ENCODE assay signal across 23 cellular contexts in the genomic region with DNA sequence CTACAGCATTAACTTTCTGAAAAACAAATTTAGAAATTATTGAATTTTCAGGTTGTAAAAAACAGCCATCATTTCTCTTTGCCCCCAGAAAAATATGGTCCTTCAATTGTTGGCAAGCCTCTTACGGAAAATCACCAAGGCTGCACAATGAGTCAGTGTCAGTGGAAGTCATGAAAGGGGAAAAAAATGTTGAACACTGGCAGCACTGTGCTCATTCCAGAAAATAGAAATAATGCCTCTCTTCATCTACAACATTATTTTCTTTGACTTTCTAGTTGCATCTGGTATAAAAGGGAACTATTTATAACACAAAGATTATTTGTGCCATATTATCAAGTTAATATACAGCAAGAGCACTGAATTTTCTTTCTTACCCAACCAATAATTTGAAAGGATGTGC. TPM values are rescaled to one million over a fixed set of nuclear protein-coding genes. Genes with fewer than 3 reads are reported as not detected.
DNase-seq lines count a peak whose midpoint lies in the region; ATAC-seq and TF ChIP-seq lines count a peak whose summit lies in the region.
"Had no signal": no experiment of that assay in that cellular context is flagged by ENCODE, and none has a peak within 500 bp of the region (broad histone marks: within the 10 kb centered on the region; RNA-seq: fewer than 3 reads in every experiment).

No MANE protein-coding gene starts in this region.

- peak; percentile 4 for DNase-seq in PC-3
- peak; percentile 90 for DNase-seq in inferior parietal cortex (ENCODE audit: extremely low spot score)
- DNase-seq in tibial nerve (ENCODE audit: low spot score in 2 of 2), result no peak
- no peak for DNase-seq in SKM-1 treated with dmso at 0.1 percent for 144 hours (lab: John Stamatoyannopoulos, UW; ENCODE audit: unreplicated experiment)
- no peak for DNase-seq in NCI-H524 (lab: John Stamatoyannopoulos, UW)
- DNase-seq: activated CD4-positive, alpha-beta T cell treated with anti-CD3 and anti-CD28 coated beads for 36 hours; activated CD8-positive, alpha-beta memory T cell treated with anti-CD3 and anti-CD28 coated beads, Interleukin-2, amount 50 U/mL, for 4 hours; activated effector memory CD4-positive, alpha-beta T cell treated with anti-CD3 and anti-CD28 coated beads, Interleukin-2, amount 50 U/mL, for 16 hours; BE2C; Calu3; left ventricle myocardium inferior; NCI-H1092; NCI-H2081 treated with DMSO at 0.1 percent for 48 hours; NCI-H526 treated with DMSO at 0.1 percent for 48 hours; OCI-M1; sigmoid colon; SJCRH30; stomach; T1000; uterus had no signal

- no peak for ATAC-seq in PC-3
- ATAC-seq in GM18909 (IDR thresholded peaks at IDR 0.05; ENCODE audit: poor library complexity, unreplicated experiment), result no peak
- ATAC-seq: activated CD4-positive, alpha-beta T cell treated with anti-CD3 and anti-CD28 coated beads for 36 hours had no signal

- H3K9me2 ChIP-seq in PC-3 (replicated peaks; ENCODE audit: low read length), result no peaks in the 10 kb centered on the region

- TF ChIP-seq POLR2A in tibial nerve (IDR thresholded peaks at IDR 0.05), result no peak

- no peaks in the 10 kb centered on the region for H3F3A ChIP-seq in PC-3 (ENCODE audit: low read length, unreplicated experiment)

- no peak overlapping the region for H3K4me2 ChIP-seq in PC-3 (ENCODE audit: low read length)

- no peaks in the 10 kb centered on the region for H3K79me2 ChIP-seq in PC-3 (ENCODE audit: low read length)

- H3K9me3 ChIP-seq in PC-3 (ENCODE audit: low read length) (no peaks in the 10 kb centered on the region), tibial nerve (peaks cover 0 to 11% (median 2%) of the 10 kb centered on the region in 4 donors)
- H3K9me3 ChIP-seq: BE2C, sigmoid colon, SJCRH30, uterus had no signal

- H3K4me3 ChIP-seq in PC-3 (ENCODE audit: low read length) (no peak overlapping the region), tibial nerve (no peak overlapping the region)
- H3K4me3 ChIP-seq: left ventricle myocardium inferior, sigmoid colon, SJCRH30, stomach, uterus had no signal

- CTCF ChIA-PET in PC-3 (lab: Charles Lee), result no interaction called here

- 0 out of 2 replicates have a peak, but pooled peaks cover 3% of the 10 kb centered on the region for H3K27me3 ChIP-seq in PC-3 (ENCODE audit: low read length)
- H3K27me3 ChIP-seq in tibial nerve, result no peaks in the 10 kb centered on the region
- H3K27me3 ChIP-seq: BE2C, sigmoid colon, SJCRH30, stomach, uterus had no signal

- H3K9me3 Mint-ChIP-seq in brain, result peaks cover 0 to 6% (median 0%) of the 10 kb centered on the region in 5 experiments

- peaks cover 6% of the 10 kb centered on the region for H3K4me1 Mint-ChIP-seq in brain
- H3K4me1 Mint-ChIP-seq: activated CD4-positive, alpha-beta T cell treated with anti-CD3 and anti-CD28 coated beads for 36 hours had no signal

- H4K20me1 ChIP-seq in PC-3 (ENCODE audit: low read length), result no peaks in the 10 kb centered on the region

- H2AFZ ChIP-seq in PC-3 (ENCODE audit: low read length), result no peak overlapping the region

- intact Hi-C loops in PC-3 (cut with micrococcal nuclease), result no loop called here

- H3K4me3 Mint-ChIP-seq in brain, result peak overlapping the region in 1 of 5 experiments; percentile 31
- H3K4me3 Mint-ChIP-seq: activated CD4-positive, alpha-beta T cell treated with anti-CD3 and anti-CD28 coated beads for 36 hours had no signal

- POLR2A ChIA-PET in PC-3 (lab: Charles Lee; ENCODE audit: unreplicated experiment), result no interaction called here

- H3K4me1 ChIP-seq in PC-3 (ENCODE audit: insufficient read depth, low read length) (no peaks in the 10 kb centered on the region), tibial nerve (peaks cover 0 to 31% (median 11%) of the 10 kb centered on the region in 4 donors)
- H3K4me1 ChIP-seq: BE2C, left ventricle myocardium inferior, sigmoid colon, SJCRH30, stomach, uterus had no signal

- H3K27ac Mint-ChIP-seq in brain, result peak overlapping the region in 3 of 5 experiments; percentile 52 to 70 (median 69)
- H3K27ac Mint-ChIP-seq: activated CD4-positive, alpha-beta T cell treated with anti-CD3 and anti-CD28 coated beads for 36 hours had no signal

- H3K36me3 ChIP-seq in PC-3 (ENCODE audit: low read depth, low read length) (no peaks in the 10 kb centered on the region), tibial nerve (no peaks in the 10 kb centered on the region)
- H3K36me3 ChIP-seq: BE2C, left ventricle myocardium inferior, sigmoid colon, stomach, uterus had no signal

- TF ChIP-seq CTCF in PC-3 (conservative IDR thresholded peaks at IDR 0.05; ENCODE audit: low read depth, low read length) (no peak), brain (conservative IDR thresholded peaks at IDR 0.05) (no peak), tibial nerve (IDR thresholded peaks at IDR 0.05) (no peak)

- no peak overlapping the region for H3K9ac ChIP-seq in PC-3 (ENCODE audit: low read length)

- WGBS in tibial nerve, 2 donors, result 26 to 31% methylated on average over 1 of the region's 1 CpG

- no peak overlapping the region for H3K27ac ChIP-seq in PC-3 (ENCODE audit: low read length)
- peak overlapping the region; percentile 57 to 92 (median 84) for H3K27ac ChIP-seq in tibial nerve
- H3K27ac ChIP-seq: left ventricle myocardium inferior, SJCRH30, stomach, uterus had no signal

- no peaks in the 10 kb centered on the region for H3K27me3 Mint-ChIP-seq in brain

- peak; percentile 73 to 90 for TF ChIP-seq EP300 in tibial nerve (IDR thresholded peaks at IDR 0.05)

- no peaks in the 10 kb centered on the region for H3K36me3 Mint-ChIP-seq in brain

- no TSS peak for BruUV-seq in PC-3 (replicated peaks; lab: Mats Ljungman, UMichigan)

RNA-seq across cellular contexts. Expression of gene STK32A, which starts 26.7 kb away (rescaled TPM):
- total RNA-seq in PC-3 (2014; rRNA removed), result 0.92 and 6.8 TPM in 2 replicates
- 25.9 TPM for polyA plus RNA-seq in brain (ENCODE audit: insufficient read depth, low read depth, low replicate concordance)
- 10 to 100 TPM in 3 of 4 donors, 1 to 10 TPM in 1; 9.6 to 35.2 (median 14.8) TPM for total RNA-seq in tibial nerve
- total RNA-seq: activated CD4-positive, alpha-beta T cell treated with anti-CD3 and anti-CD28 coated beads for 36 hours; HT-29 had no signal

Comparison
In these comparisons a context has a peak if more than half of its experiments do, and no peak if none do; other contexts are left out.
1. DNase-seq: peak in PC-3 (single experiment) and inferior parietal cortex (single experiment); none in tibial nerve (0 of 2), SKM-1 treated with dmso at 0.1 percent for 144 hours (single experiment) and NCI-H524 (0 of 2).